In the genomic region with DNA sequence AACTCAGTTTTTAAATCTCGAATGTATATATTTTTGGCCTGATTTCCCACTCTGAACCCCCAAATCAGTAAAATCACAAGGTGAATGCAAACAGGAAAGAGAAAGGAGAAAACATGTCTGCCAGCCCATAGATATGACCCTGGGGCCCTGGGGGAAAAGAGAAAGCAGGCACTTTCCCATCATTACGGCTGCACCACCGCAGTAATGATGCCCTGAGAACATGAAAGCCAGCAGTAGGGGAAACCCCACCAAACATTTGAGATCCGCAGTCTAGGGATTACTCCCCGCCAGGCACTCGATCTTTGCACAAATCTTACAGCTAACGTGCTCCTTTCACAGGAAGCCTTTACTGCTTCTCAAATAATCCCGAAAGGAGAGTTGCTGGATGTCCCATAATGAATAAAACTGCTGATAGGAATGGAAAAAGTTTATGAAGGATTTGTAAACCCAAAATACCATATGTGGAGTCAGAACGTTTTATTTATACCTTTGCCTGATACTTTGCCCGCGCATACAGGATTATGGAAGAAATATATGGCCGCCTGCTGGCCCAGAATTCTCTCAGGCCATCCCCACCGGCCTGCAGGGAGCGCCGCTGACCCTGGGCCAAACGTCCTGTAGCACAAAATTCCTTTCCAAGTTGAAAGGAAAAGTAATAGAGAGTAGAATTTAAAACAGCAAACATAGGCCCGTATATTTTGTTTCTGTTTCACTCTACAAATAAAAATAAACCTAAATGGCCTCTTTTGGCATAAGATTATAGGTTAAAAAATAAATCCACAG, we compare ENCODE assay signal across 10 cellular contexts.
DNase-seq lines count a peak whose midpoint lies in the region; ATAC-seq, FAIRE-seq and TF ChIP-seq lines count a peak whose summit lies in the region.
"Had no signal": no experiment of that assay in that cellular context is flagged by ENCODE, and none has a peak within 500 bp of the region (broad histone marks: within the 10 kb centered on the region; RNA-seq: fewer than 3 reads in every experiment).

No MANE protein-coding gene starts in this region.

- TF ChIP-seq POLR2A in GM12892 (IDR thresholded peaks at IDR 0.05; ENCODE audit: low read depth, low read length) (no peak), H1 (IDR thresholded peaks at IDR 0.05; ENCODE audit: control extremely low read depth in 1 of 2, low read depth in 2 of 2, low read length in 2 of 2) (no peak), HepG2 (IDR thresholded peaks at IDR 0.05; ENCODE audit: insufficient read depth in 1 of 2, low read depth in 2 of 2, low read length in 2 of 2) (no peak)

- H3K4me1 ChIP-seq in H1 (replicated peaks in 1 of 4; ENCODE audit: control insufficient read depth in 3 of 4, insufficient read depth in 4 of 4, low read length in 3 of 4) (no peaks in the 10 kb centered on the region), HepG2 (ENCODE audit: insufficient read depth, low read length) (no peaks in the 10 kb centered on the region)

- H3K27me3 ChIP-seq in H1 (replicated peaks in 1 of 4; ENCODE audit: control insufficient read depth in 3 of 4, extremely low read depth in 1 of 4, insufficient read depth in 3 of 4, low read length in 3 of 4) = no peaks in the 10 kb centered on the region
- 0 out of 5 replicates have a peak, but pooled peaks cover 0 to 2% of the 10 kb centered on the region in 2 experiments for H3K27me3 ChIP-seq in HepG2 (ENCODE audit: control insufficient read depth in 1 of 2, insufficient read depth in 2 of 2, low read length in 2 of 2)

- H3K4me2 ChIP-seq in H1 (ENCODE audit: insufficient read depth in 1 of 2, low read depth in 2 of 2, low read length in 2 of 2) (no peak overlapping the region), HepG2 (ENCODE audit: low read depth, low read length) (no peak overlapping the region)

- in situ Hi-C loops in HepG2 (cut with HindIII; ENCODE audit: extremely low pct_ligation_motif_present, low pct_unique_long_range_greater_than_20kb) = no loop called here

- H3K23me2 ChIP-seq in H1 (ENCODE audit: low read depth, low read length) = no peaks in the 10 kb centered on the region

- TF ChIP-seq RAD21 in H1 (IDR thresholded peaks at IDR 0.05 in 1 of 2, conservative IDR thresholded peaks at IDR 0.05 in 1 of 2; ENCODE audit: low read depth in 2 of 2, low read length in 2 of 2) (0 out of 4 replicates have a peak, but pooled peaks of 1 of the 2 experiments have one; percentile 13), HepG2 (CRISPR knock-in tag; IDR thresholded peaks at IDR 0.05) (no peak)

- H2AFZ ChIP-seq in H1 (ENCODE audit: low read length) = no peak overlapping the region
- H2AFZ ChIP-seq in HepG2 (ENCODE audit: low read length) = no peak overlapping the region

- TF ChIP-seq CTCF in H1 (IDR thresholded peaks at IDR 0.05; ENCODE audit: control extremely low read depth in 1 of 3, insufficient read depth in 1 of 3, low read depth in 1 of 3, low read length in 3 of 3) = peak; percentile 16 to 22 (median 17)
- no peak for TF ChIP-seq CTCF in HepG2 (CRISPR knock-in tag; IDR thresholded peaks at IDR 0.05)

- H3K9ac ChIP-seq in H1 (replicated peaks in 1 of 4; ENCODE audit: extremely low read depth in 1 of 4, low read depth in 3 of 4, low read length in 3 of 4) (no peak overlapping the region), HepG2 (ENCODE audit: insufficient read depth, low read depth, low read length) (no peak overlapping the region)

- no peaks in the 10 kb centered on the region for H3K9me3 ChIP-seq in H1 (ENCODE audit: insufficient read depth in 2 of 2, low read depth in 1 of 2, low read length in 1 of 2)
- no peaks in the 10 kb centered on the region for H3K9me3 ChIP-seq in HepG2 (ENCODE audit: low read length)

- POLR2A ChIA-PET in H1 (lab: Charles Lee; ENCODE audit: partially characterized antibody) = no interaction called here
- POLR2A ChIA-PET in HepG2 (lab: Yijun Ruan, JAX) = no interaction called here

- no peak overlapping the region for H3K14ac ChIP-seq in H1 (ENCODE audit: insufficient read length)

- no peak overlapping the region for H2BK5ac ChIP-seq in H1 (ENCODE audit: low read depth, low read length)

- FAIRE-seq in GM12892 (lab: Jason Lieb, UNC) (peak; percentile 93), H1 (lab: Jason Lieb, UNC) (no peak), frontal cortex (lab: Jason Lieb, UNC) (no peak), HepG2 (lab: Jason Lieb, UNC) (no peak)

- H2BK20ac ChIP-seq in H1 (ENCODE audit: low read length) = no peak overlapping the region

- no peak overlapping the region for H2AK5ac ChIP-seq in H1 (ENCODE audit: low read depth, low read length)

- H3K56ac ChIP-seq in H1 (replicated peaks; ENCODE audit: insufficient read length, low read depth, low read length) = no peak overlapping the region

- H3K18ac ChIP-seq in H1 (ENCODE audit: extremely low read depth, low read length) = no peak overlapping the region

- H4K20me1 ChIP-seq in H1 (replicated peaks in 1 of 2; ENCODE audit: control insufficient read depth in 1 of 2, insufficient read depth in 2 of 2, low read length in 2 of 2) (no peaks in the 10 kb centered on the region), HepG2 (ENCODE audit: insufficient read depth, low read length) (no peaks in the 10 kb centered on the region)

- H2BK12ac ChIP-seq in H1 (ENCODE audit: low read depth, low read length) = no peak overlapping the region

- ATAC-seq in GM21381 (IDR thresholded peaks at IDR 0.05; ENCODE audit: unreplicated experiment) = peak; percentile 41
- peak; percentile 35 for ATAC-seq in HG03280 (IDR thresholded peaks at IDR 0.05; ENCODE audit: unreplicated experiment)
- ATAC-seq in HepG2 = no peak
- no peak for ATAC-seq in HG02885 (IDR thresholded peaks at IDR 0.05; ENCODE audit: poor library complexity, unreplicated experiment)

- H3K36me3 ChIP-seq in H1 (ENCODE audit: control insufficient read depth in 2 of 4, insufficient read depth in 4 of 4, low read length in 3 of 4) (no peaks in the 10 kb centered on the region), HepG2 (replicated peaks in 1 of 2; ENCODE audit: control insufficient read depth in 1 of 2, insufficient read depth in 2 of 2, low read length in 2 of 2) (no peaks in the 10 kb centered on the region)

- H3K4ac ChIP-seq in H1 (replicated peaks; ENCODE audit: insufficient read length, low read depth, low read length) = no peak overlapping the region

- TF ChIP-seq EP300 in H1 (IDR thresholded peaks at IDR 0.05; ENCODE audit: borderline replicate concordance in 1 of 2, low read depth in 2 of 2, low read length in 2 of 2) (no peak), HepG2 (IDR thresholded peaks at IDR 0.05; ENCODE audit: low read depth in 2 of 2, low read length in 2 of 2) (no peak), HepG2 (CRISPR knock-in tag; IDR thresholded peaks at IDR 0.05; ENCODE audit: borderline replicate concordance) (no peak)

- H3K79me2 ChIP-seq in H1 (ENCODE audit: control insufficient read depth in 1 of 2, insufficient read depth in 2 of 2, low read length in 2 of 2) = no peaks in the 10 kb centered on the region
- H3K79me2 ChIP-seq in HepG2 (ENCODE audit: insufficient read depth, low read length) = no peaks in the 10 kb centered on the region

- CTCF ChIA-PET in H1 (lab: Charles Lee; ENCODE audit: partially characterized antibody) = interaction anchor here (0.9 to 1.8 kb wide), 2 partner anchors 9 to 10 kb away, joined by 3 to 8 read pairs; no protein-coding TSS in a partner anchor
- CTCF ChIA-PET in HepG2 (lab: Yijun Ruan, JAX; ENCODE audit: low intra/inter-chr PET ratio, low total read pairs) = no interaction called here

- no TSS peak for BruUV-seq in HepG2 (replicated peaks; lab: Mats Ljungman, UMichigan)

- no peak overlapping the region for H2BK120ac ChIP-seq in H1 (replicated peaks; ENCODE audit: low read depth, low read length)

- no peaks in the 10 kb centered on the region for H3K79me1 ChIP-seq in H1 (ENCODE audit: low read depth, low read length)

- 89% methylated on average over 17 of the region's 17 CpGs; no CpG with 5 or more reads in 1 of the 2 experiments for WGBS in H1 (ENCODE audit: extremely low coverage in 1 of 2, insufficient coverage in 1 of 2, insufficient read length in 1 of 2, insufficient replicate concordance in 2 of 2, low coverage in 1 of 2, low lambda C conversion rate in 2 of 2, missing lambda C conversion rate in 1 of 2), 2 experiments
- WGBS in HepG2 (ENCODE audit: low lambda C conversion rate) = 22% methylated on average over 16 of the region's 17 CpGs

- no peak overlapping the region for H3K27ac ChIP-seq in H1 (ENCODE audit: low read depth, low read length)
- H3K27ac ChIP-seq in HepG2 (ENCODE audit: extremely low read length, insufficient read depth, low read length) = no peak overlapping the region

- no peak overlapping the region for H4K8ac ChIP-seq in H1 (ENCODE audit: extremely low read depth, insufficient read depth, low read length)

- no peak overlapping the region for H4K91ac ChIP-seq in H1 (replicated peaks; ENCODE audit: insufficient read length, low read length)

- peak; percentile 27 for DNase-seq in GM12892 (ENCODE audit: insufficient read length)
- no peak for DNase-seq in H1 (ENCODE audit: low read depth in 1 of 2, low spot score in 2 of 2)
- DNase-seq in frontal cortex (ENCODE audit: low spot score in 2 of 2) = no peak
- DNase-seq in HepG2 (ENCODE audit: low spot score) = no peak
- DNase-seq in NCI-H1092 (lab: John Stamatoyannopoulos, UW) = no peak
- DNase-seq: DND-41, occipital lobe had no signal

- H3K4me3 ChIP-seq in H1 (ENCODE audit: extremely low read depth in 1 of 4, insufficient read depth in 2 of 4, low read depth in 3 of 4, low read length in 4 of 4) = no peak overlapping the region
- no peak overlapping the region for H3K4me3 ChIP-seq in HepG2 (replicated peaks in 1 of 3; ENCODE audit: insufficient read depth in 1 of 3, low read depth in 2 of 3, low read length in 3 of 3)

- intact Hi-C loops in HepG2 (cut with micrococcal nuclease; ENCODE audit: unreplicated experiment) = loop anchor here (10.0 kb wide), 1 partner anchor 998 kb away; no protein-coding TSS in a partner anchor

- no peak overlapping the region for H2BK15ac ChIP-seq in H1 (ENCODE audit: low read length)

- no peak overlapping the region for H3K23ac ChIP-seq in H1 (ENCODE audit: insufficient read length)

- H4K5ac ChIP-seq in H1 (ENCODE audit: insufficient read length, low read depth, low read length) = no peak overlapping the region

TF ChIP-seq in H1, 55 proteins besides CTCF, POLR2A, EP300 and RAD21 (continues in another document):
- TF ChIP-seq SP1 (IDR thresholded peaks at IDR 0.05; ENCODE audit: low read depth, low read length) (no peak), RNF2 (IDR thresholded peaks at IDR 0.05; ENCODE audit: borderline replicate concordance, low read depth, low read length, missing control alignments, poor library complexity, severe bottlenecking) (no peak), CREB1 (IDR thresholded peaks at IDR 0.05) (no peak), CBX8 (IDR thresholded peaks at IDR 0.05; ENCODE audit: borderline replicate concordance, low read depth, low read length) (no peak)

TF ChIP-seq in HepG2, 621 proteins besides CTCF, POLR2A, EP300 and RAD21 (continues in another document):
- TF ChIP-seq ZNF430 (CRISPR knock-in tag; IDR thresholded peaks at IDR 0.05) = no peak
- no peak for TF ChIP-seq NR2C2 (CRISPR knock-in tag; IDR thresholded peaks at IDR 0.05; ENCODE audit: borderline replicate concordance)
- no peak for TF ChIP-seq ZNF292 (CRISPR knock-in tag; IDR thresholded peaks at IDR 0.05; ENCODE audit: borderline replicate concordance, low read depth)
- TF ChIP-seq ZNF138 (CRISPR knock-in tag; IDR thresholded peaks at IDR 0.05; ENCODE audit: low read depth) = no peak
- TF ChIP-seq SMC3 (IDR thresholded peaks at IDR 0.05; ENCODE audit: low read length) = no peak

Comparison
In these comparisons a context has a peak if more than half of its experiments do, and no peak if none do; other contexts are left out.
1. ATAC-seq: peak in GM21381 (single experiment) and HG03280 (single experiment); none in HepG2 (single experiment) and HG02885 (single experiment).